In the genomic region with DNA sequence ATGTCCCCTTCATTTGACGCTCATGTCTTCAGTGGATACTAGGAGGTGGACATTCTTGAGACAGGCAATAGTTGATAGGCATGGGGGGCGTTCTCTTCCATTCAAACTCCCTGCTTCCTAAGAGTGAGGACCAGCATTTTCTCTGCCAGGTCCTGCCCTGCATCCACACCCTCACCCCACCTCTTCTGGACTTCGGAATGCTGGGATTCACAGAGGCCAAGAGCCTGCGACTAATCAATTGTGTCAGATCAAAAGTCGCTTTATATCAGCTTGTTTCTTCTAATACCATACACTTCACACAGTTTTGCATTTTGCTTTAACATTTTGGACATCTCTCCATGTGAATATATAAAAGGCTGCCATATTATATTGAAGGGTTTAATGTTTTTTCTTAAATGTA, we compare ENCODE assay signal across 2 cellular contexts.
TF ChIP-seq lines count a peak whose summit lies in the region.

No MANE protein-coding gene starts in this region.

TF ChIP-seq in WTC11, 78 proteins besides CTCF, POLR2A, EP300 and RAD21 (continued from another document):
- TF ChIP-seq GABPB1 (CRISPR knock-in tag; IDR thresholded peaks at IDR 0.05) (no peak), PRRX2 (CRISPR knock-in tag; IDR thresholded peaks at IDR 0.05) (no peak), KAT7 (CRISPR knock-in tag; IDR thresholded peaks at IDR 0.05; ENCODE audit: borderline replicate concordance) (no peak), TP53 (CRISPR knock-in tag; IDR thresholded peaks at IDR 0.05) (no peak), E2F4 (CRISPR knock-in tag; IDR thresholded peaks at IDR 0.05; ENCODE audit: borderline replicate concordance, low read depth) (no peak)
- TF ChIP-seq, protein P1, sequence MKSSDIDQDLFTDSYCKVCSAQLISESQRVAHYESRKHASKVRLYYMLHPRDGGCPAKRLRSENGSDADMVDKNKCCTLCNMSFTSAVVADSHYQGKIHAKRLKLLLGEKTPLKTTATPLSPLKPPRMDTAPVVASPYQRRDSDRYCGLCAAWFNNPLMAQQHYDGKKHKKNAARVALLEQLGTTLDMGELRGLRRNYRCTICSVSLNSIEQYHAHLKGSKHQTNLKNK (CRISPR knock-in tag; IDR thresholded peaks at IDR 0.05), result no peak

TF ChIP-seq in HepG2, 621 proteins besides CTCF, POLR2A, EP300 and RAD21 (continued from another document):
- TF ChIP-seq MYPOP (CRISPR knock-in tag; IDR thresholded peaks at IDR 0.05) (no peak), GLI4 (CRISPR knock-in tag; IDR thresholded peaks at IDR 0.05; ENCODE audit: borderline replicate concordance) (no peak), CAMTA2 (CRISPR knock-in tag; IDR thresholded peaks at IDR 0.05; ENCODE audit: borderline replicate concordance) (no peak), KLF15 (CRISPR knock-in tag; IDR thresholded peaks at IDR 0.05; ENCODE audit: borderline replicate concordance) (no peak)
